12 cellular contexts compared by ENCODE assay signal in genomic region chr12:106195638-106196037, GRCh38. TPM values are rescaled to one million over a fixed set of nuclear protein-coding genes. Genes with fewer than 3 reads are reported as not detected.
DNase-seq lines count a peak whose midpoint lies in the region; ATAC-seq and TF ChIP-seq lines count a peak whose summit lies in the region.
"Had no signal": no experiment of that assay in that cellular context is flagged by ENCODE, and none has a peak within 500 bp of the region (broad histone marks: within the 10 kb centered on the region; RNA-seq: fewer than 3 reads in every experiment).

No MANE protein-coding gene starts in this region.

- ATAC-seq in GM19467 (IDR thresholded peaks at IDR 0.05; ENCODE audit: unreplicated experiment), result no peak
- ATAC-seq: stimulated activated naive CD8-positive, alpha-beta T cell treated with anti-CD3 and anti-CD28 coated beads, Interleukin-15, amount 100 ng/mL, for 72 hours had no signal

- H3K27me3 ChIP-seq in brain microvascular endothelial cell (replicated peaks) (no peaks in the 10 kb centered on the region), prostate gland (replicated peaks; ENCODE audit: insufficient read depth) (no peaks in the 10 kb centered on the region)

- in situ Hi-C loops in brain microvascular endothelial cell (cut with HindIII; ENCODE audit: low pct_ligation_motif_present, low sequenced_read_pairs), result no loop called here

- H3K27ac ChIP-seq in brain microvascular endothelial cell, result no peak overlapping the region
- H3K27ac ChIP-seq in prostate gland, result peak overlapping the region in 1 of 2 donors; percentile 45

- peak; percentile 10 for DNase-seq in EL
- peak; percentile 51 for DNase-seq in brain microvascular endothelial cell
- DNase-seq in hypothalamus (lab: John Stamatoyannopoulos, UW), result peak in 35 of 51 donors; percentile 3 to 77 (median 24)
- peak; percentile 48 for DNase-seq in prostate gland (ENCODE audit: low spot score)
- no peak for DNase-seq in NCI-H2029 treated with DMSO at 0.1 percent for 48 hours (lab: John Stamatoyannopoulos, UW)
- no peak for DNase-seq in COLO668 (lab: John Stamatoyannopoulos, UW; ENCODE audit: unreplicated experiment)
- no peak for DNase-seq in stimulated activated CD8-positive, alpha-beta memory T cell treated with anti-CD3 and anti-CD28 coated beads, Interleukin-4, amount 100 ng/mL, for 48 hours
- DNase-seq: activated naive CD4-positive, alpha-beta T cell treated with anti-CD3 and anti-CD28 coated beads for 36 hours; glutamatergic neuron; KG1; stimulated activated naive CD8-positive, alpha-beta T cell treated with anti-CD3 and anti-CD28 coated beads, Interleukin-15, amount 100 ng/mL, for 72 hours had no signal

- TF ChIP-seq POLR2A in prostate gland (IDR thresholded peaks at IDR 0.05), result no peak

- no peaks in the 10 kb centered on the region for H3K4me1 ChIP-seq in prostate gland (replicated peaks)

- 40% methylated on average over 5 of the region's 5 CpGs for WGBS in prostate gland

- no peak for TF ChIP-seq CTCF in brain microvascular endothelial cell (IDR thresholded peaks at IDR 0.05; ENCODE audit: low read depth, low read length, missing control alignments)
- no peak for TF ChIP-seq CTCF in prostate gland (IDR thresholded peaks at IDR 0.05)

- H3K4me3 ChIP-seq in brain microvascular endothelial cell (ENCODE audit: low read depth, low read length), result no peak overlapping the region
- H3K4me3 ChIP-seq in prostate gland, result no peak overlapping the region

- H3K36me3 ChIP-seq in brain microvascular endothelial cell (replicated peaks) (no peaks in the 10 kb centered on the region), prostate gland (no peaks in the 10 kb centered on the region)

- intact Hi-C loops in prostate gland (cut with DNase I), result no loop called here

- H3K9me3 ChIP-seq in prostate gland, result no peaks in the 10 kb centered on the region

RNA-seq across cellular contexts. Expression of gene CKAP4, which starts 52.2 kb away (rescaled TPM):
- 10 to 100 TPM; 56.1 to 91.7 TPM for total RNA-seq in prostate gland

RNA-seq across cellular contexts. Expression of gene NUAK1, which starts 56.9 kb away (rescaled TPM):
- 10 to 100 TPM in 1 of 2 donors, 1 to 10 TPM in 1; 9.6 to 16.0 TPM for total RNA-seq in prostate gland
- total RNA-seq: activated naive CD4-positive, alpha-beta T cell treated with anti-CD3 and anti-CD28 coated beads for 36 hours had no signal

Comparison
In these comparisons a context has a peak if more than half of its experiments do, and no peak if none do; other contexts are left out.
1. DNase-seq: peak in EL (single experiment), brain microvascular endothelial cell (single experiment), hypothalamus (35 of 51) and prostate gland (single experiment); none in NCI-H2029 treated with DMSO at 0.1 percent for 48 hours (single experiment), COLO668 (single experiment) and stimulated activated CD8-positive, alpha-beta memory T cell treated with anti-CD3 and anti-CD28 coated beads, Interleukin-4, amount 100 ng/mL, for 48 hours (single experiment).